ENCODE assay signal across 10 cellular contexts in the genomic region with DNA sequence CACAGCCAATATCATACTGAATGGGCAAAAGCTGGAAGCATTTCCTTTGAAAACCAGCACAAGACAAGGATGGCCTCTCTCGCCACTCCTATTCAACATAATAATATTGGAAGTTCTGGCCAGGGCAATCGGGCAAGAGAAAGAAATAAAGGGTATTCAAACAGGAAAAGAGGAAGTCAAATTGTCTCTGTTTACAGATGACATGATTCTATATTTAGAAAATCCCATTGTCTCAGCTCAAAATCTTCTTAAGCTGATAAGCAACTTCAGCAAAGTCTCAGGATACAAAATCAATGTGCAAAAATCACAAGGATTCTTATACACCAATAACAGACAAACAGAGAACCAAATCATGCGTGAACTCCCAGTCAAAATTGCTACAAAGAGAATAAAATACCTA. TPM values are rescaled to one million over a fixed set of nuclear protein-coding genes. Genes with fewer than 3 reads are reported as not detected.
DNase-seq lines count a peak whose midpoint lies in the region; ATAC-seq, FAIRE-seq and TF ChIP-seq lines count a peak whose summit lies in the region.
"Not testable (repeated sequence)": the region's sequence is repeated elsewhere in the genome, so short reads cannot be mapped to it uniquely, and the experiment has no call there.
"Had no signal": no experiment of that assay in that cellular context is flagged by ENCODE, and none has a peak within 500 bp of the region (broad histone marks: within the 10 kb centered on the region; RNA-seq: fewer than 3 reads in every experiment).

No MANE protein-coding gene starts in this region.

- H3K4me1 Mint-ChIP-seq in activated CD4-positive, alpha-beta T cell treated with anti-CD3 and anti-CD28 coated beads, Interleukin-2, amount 10 ng/mL, durations not matched to agents 24 days and 14 days, result peaks cover 26% of the 10 kb centered on the region
- H3K4me1 Mint-ChIP-seq in stimulated activated naive B cell treated with anti-CD40 and anti-IgM and Interleukin-4, amounts not matched to agents 10 μg/mL and 1 μg/mL and 100 μg/mL, for 72 hours, result peaks cover 7 to 12% of the 10 kb centered on the region in 2 donors

- H3K27ac ChIP-seq in BLaER1 treated with 17β-estradiol and CSF1 and Interleukin-3, amounts not matched to agents 10 nM and 100 nM; K562 (ENCODE audit: extremely low read depth, low read depth, low read length): not testable (repeated sequence)

- TF ChIP-seq RAD21 in K562 (CRISPR knock-in tag; conservative IDR thresholded peaks at IDR 0.05 in 1 of 2, IDR thresholded peaks at IDR 0.05 in 1 of 2), result not testable (repeated sequence)

- not testable (repeated sequence) for H3K9me1 ChIP-seq in K562 (ENCODE audit: control insufficient read depth, insufficient read depth, low read length)

- not testable (repeated sequence) for ATAC-seq in K562; stimulated activated naive B cell treated with anti-CD40 and anti-IgM and Interleukin-4, amounts not matched to agents 10 μg/mL and 1 μg/mL and 100 μg/mL, for 72 hours (replicated peaks)

- H4K20me1 ChIP-seq in BLaER1 treated with 17β-estradiol and CSF1 and Interleukin-3, amounts not matched to agents 10 nM and 100 nM; K562 (replicated peaks; ENCODE audit: control insufficient read depth, insufficient read depth, low read length): not testable (repeated sequence)

- not testable (repeated sequence) for FAIRE-seq in K562 (lab: Jason Lieb, UNC)

- H2AFZ ChIP-seq in K562 (ENCODE audit: low read depth, low read length), result not testable (repeated sequence)

- not testable (repeated sequence) for H3K79me2 ChIP-seq in K562 (ENCODE audit: control insufficient read depth, insufficient read depth, low read length)

- peaks cover 35% of the 10 kb centered on the region for H3K36me3 Mint-ChIP-seq in activated CD4-positive, alpha-beta T cell treated with anti-CD3 and anti-CD28 coated beads, Interleukin-2, amount 10 ng/mL, durations not matched to agents 24 days and 14 days (ENCODE audit: low read depth)
- H3K36me3 Mint-ChIP-seq in stimulated activated naive B cell treated with anti-CD40 and anti-IgM and Interleukin-4, amounts not matched to agents 10 μg/mL and 1 μg/mL and 100 μg/mL, for 72 hours, result not testable (repeated sequence)

- H3K27me3 Mint-ChIP-seq in activated CD4-positive, alpha-beta T cell treated with anti-CD3 and anti-CD28 coated beads, Interleukin-2, amount 10 ng/mL, durations not matched to agents 24 days and 14 days; stimulated activated naive B cell treated with anti-CD40 and anti-IgM and Interleukin-4, amounts not matched to agents 10 μg/mL and 1 μg/mL and 100 μg/mL, for 72 hours: not testable (repeated sequence)

- CTCF ChIA-PET in K562 (lab: Yijun Ruan, JAX; ENCODE audit: low intra/inter-chr PET ratio), result not testable (repeated sequence)

- H3K27ac Mint-ChIP-seq in activated CD4-positive, alpha-beta T cell treated with anti-CD3 and anti-CD28 coated beads, Interleukin-2, amount 10 ng/mL, durations not matched to agents 24 days and 14 days, result not testable (repeated sequence)
- H3K27ac Mint-ChIP-seq in stimulated activated naive B cell treated with anti-CD40 and anti-IgM and Interleukin-4, amounts not matched to agents 10 μg/mL and 1 μg/mL and 100 μg/mL, for 72 hours, result peak overlapping the region; percentile 2

- DNase-seq in MV-4-11 (lab: John Stamatoyannopoulos, UW), result peak; percentile 8
- peak; percentile 25 for DNase-seq in activated CD4-positive, alpha-beta T cell treated with anti-CD3 and anti-CD28 coated beads, Interleukin-2, amount 10 ng/mL, durations not matched to agents 24 days and 14 days
- not testable (repeated sequence) for DNase-seq in K562 (ENCODE audit: extremely low read depth in 1 of 4, low spot score in 3 of 4); stimulated activated naive B cell treated with anti-CD40 and anti-IgM and Interleukin-4, amounts not matched to agents 10 μg/mL and 1 μg/mL and 100 μg/mL, for 72 hours

- TF ChIP-seq POLR2A in K562 (conservative IDR thresholded peaks at IDR 0.05), result not testable (repeated sequence)

- in situ Hi-C loops in K562 (cut with MboI), result not testable (repeated sequence)

- TF ChIP-seq EP300 in K562 (IDR thresholded peaks at IDR 0.05; ENCODE audit: low read length), result not testable (repeated sequence)

- peaks cover 37% of the 10 kb centered on the region for H3K9me3 Mint-ChIP-seq in activated CD4-positive, alpha-beta T cell treated with anti-CD3 and anti-CD28 coated beads, Interleukin-2, amount 10 ng/mL, durations not matched to agents 24 days and 14 days
- not testable (repeated sequence) for H3K9me3 Mint-ChIP-seq in stimulated activated naive B cell treated with anti-CD40 and anti-IgM and Interleukin-4, amounts not matched to agents 10 μg/mL and 1 μg/mL and 100 μg/mL, for 72 hours

- POLR2A ChIA-PET in K562 (lab: Yijun Ruan, JAX), result interaction anchor here (0.6 to 0.7 kb wide), 2 partner anchors 13 to 709 kb away, joined by 3 to 4 read pairs; no protein-coding TSS in a partner anchor

- H3K36me3 ChIP-seq in BLaER1 treated with 17β-estradiol and CSF1 and Interleukin-3, amounts not matched to agents 10 nM and 100 nM; K562 (ENCODE audit: control insufficient read depth, insufficient read depth, low read length): not testable (repeated sequence)

- not testable (repeated sequence) for H3K4me3 Mint-ChIP-seq in activated CD4-positive, alpha-beta T cell treated with anti-CD3 and anti-CD28 coated beads, Interleukin-2, amount 10 ng/mL, durations not matched to agents 24 days and 14 days; stimulated activated naive B cell treated with anti-CD40 and anti-IgM and Interleukin-4, amounts not matched to agents 10 μg/mL and 1 μg/mL and 100 μg/mL, for 72 hours

- peaks cover 0 to 94% (median 0%) of the 10 kb centered on the region in 11 experiments; a peak in 6 of 22 replicates for H3K27me3 ChIP-seq in BLaER1 treated with 17β-estradiol and CSF1 and Interleukin-3, amounts not matched to agents 10 nM and 100 nM
- H3K27me3 ChIP-seq in K562 (ENCODE audit: control insufficient read depth in 2 of 2, insufficient read depth in 2 of 2, low read length in 2 of 2), result not testable (repeated sequence)

- H3K4me3 ChIP-seq in BLaER1 treated with 17β-estradiol and CSF1 and Interleukin-3, amounts not matched to agents 10 nM and 100 nM; K562: not testable (repeated sequence)

- H3K9me3 ChIP-seq in BLaER1 treated with 17β-estradiol and CSF1 and Interleukin-3, amounts not matched to agents 10 nM and 100 nM (replicated peaks in 1 of 11), result peaks cover 5 to 46% (median 35%) of the 10 kb centered on the region in 11 experiments; a peak in 20 of 22 replicates
- H3K9me3 ChIP-seq in K562 (replicated peaks; ENCODE audit: control insufficient read depth, insufficient read depth, low read depth, low read length), result not testable (repeated sequence)

- not testable (repeated sequence) for TF ChIP-seq CTCF in K562 (IDR thresholded peaks at IDR 0.05 in 2 of 3, conservative IDR thresholded peaks at IDR 0.05 in 1 of 3; ENCODE audit: insufficient read depth in 2 of 3, low read depth in 1 of 3, low read length in 3 of 3)

- BruUV-seq in K562 (replicated peaks; lab: Mats Ljungman, UMichigan), result not testable (repeated sequence)

- H3K9ac ChIP-seq in BLaER1 treated with 17β-estradiol and CSF1 and Interleukin-3, amounts not matched to agents 10 nM and 100 nM; K562 (ENCODE audit: insufficient read depth in 1 of 2, low read depth in 2 of 2, low read length in 2 of 2): not testable (repeated sequence)

- 50% methylated on average over 3 of the region's 3 CpGs for WGBS in K562 (ENCODE audit: insufficient coverage, low coverage, missing lambda C conversion rate)

- peak overlapping the region; percentile 22 to 52 (median 39); a peak in 19 of 22 replicates for H3K4me2 ChIP-seq in BLaER1 treated with 17β-estradiol and CSF1 and Interleukin-3, amounts not matched to agents 10 nM and 100 nM
- not testable (repeated sequence) for H3K4me2 ChIP-seq in K562 (ENCODE audit: insufficient read depth, low read length)

- intact Hi-C loops in activated CD4-positive, alpha-beta T cell treated with anti-CD3 and anti-CD28 coated beads, Interleukin-2, amount 10 ng/mL, durations not matched to agents 24 days and 14 days (cut with micrococcal nuclease); K562 (cut with micrococcal nuclease): not testable (repeated sequence)

- H3K4me1 ChIP-seq in BLaER1 treated with 17β-estradiol and CSF1 and Interleukin-3, amounts not matched to agents 10 nM and 100 nM, result peaks cover 9 to 29% (median 25%) of the 10 kb centered on the region in 10 experiments
- H3K4me1 ChIP-seq in K562 (replicated peaks in 1 of 2; ENCODE audit: control insufficient read depth in 2 of 2, insufficient read depth in 2 of 2, low read length in 2 of 2), result peaks cover 2 to 11% of the 10 kb centered on the region in 2 experiments; a peak in 4 of 5 replicates

TF ChIP-seq in K562, 482 proteins besides CTCF, POLR2A, EP300 and RAD21 (continues in another document):
- TF ChIP-seq ARID1B (IDR thresholded peaks at IDR 0.05) (peak; percentile 28; the same call in 1 of the 2 replicates), SOX6 (IDR thresholded peaks at IDR 0.05) (peak; percentile 86), ELF1 (tag; IDR thresholded peaks at IDR 0.05) (peak; percentile 33; the same call in 1 of the 2 replicates), ATF7 (IDR thresholded peaks at IDR 0.05) (peak; percentile 52; the same call in 1 of the 2 replicates)

RNA-seq across cellular contexts. Expression of a gene that starts 47.1 kb away (rescaled TPM):
- total RNA-seq in activated CD4-positive, alpha-beta T cell treated with anti-CD3 and anti-CD28 coated beads, Interleukin-2, amount 10 ng/mL, durations not matched to agents 24 days and 14 days, result 1,084 and 1,122 TPM in 2 replicates
- not detected in 2 replicates for total RNA-seq in K562 (2011; cell fraction: chromatin; rRNA removed; ENCODE audit: low replicate concordance)
- total RNA-seq in K562 (2011; cell fraction: nucleolus; rRNA removed), result not detected in 2 replicates
- not detected in 2 replicates for total RNA-seq in K562 (2011; cell fraction: nucleoplasm; rRNA removed)
- total RNA-seq in K562 (2014; rRNA removed) (not detected in 2 replicates), K562 (2014; rRNA removed; fragmentation: Illumina TruSeq; extraction: Trizol) (not detected in 2 replicates), K562 (2015; rRNA removed; fragmentation: Illumina TruSeq; extraction: Trizol) (0.25 TPM in 1 of 2 replicates, not detected in the other), K562 (2021) (0.29 TPM in 1 of 2 replicates, not detected in the other)
- polyA plus RNA-seq in K562 (2011; rRNA removed) (not detected in 2 replicates), K562 (2014; fragmentation: Illumina TruSeq; extraction: Trizol) (not detected in 2 replicates), K562 (2014; fragmentation: Nextera tagmentation; extraction: Ambion mirVana) (not detected), K562 (2014; rRNA removed) (not detected in 2 replicates)
- polyA plus RNA-seq in K562 (2011; cell fraction: cytosol; rRNA removed), result not detected in 2 replicates
- 0.30 TPM in 1 of 2 replicates, not detected in the other for polyA plus RNA-seq in K562 (2011; cell fraction: nucleus; rRNA removed)
- 0.13 TPM in 1 of 2 replicates, not detected in the other for polyA plus RNA-seq in K562 (2012)
- polyA minus RNA-seq in K562 (2011; rRNA and poly(A)+ RNA removed), result not detected in 2 replicates
- not detected in 2 replicates for polyA minus RNA-seq in K562 (2011; cell fraction: cytosol; rRNA and poly(A)+ RNA removed)
- polyA minus RNA-seq in K562 (2011; cell fraction: nucleus; rRNA and poly(A)+ RNA removed), result not detected in 2 replicates
- total RNA-seq: A673; Caco-2; CD4-positive, alpha-beta T cell had no signal
- polyA plus RNA-seq: AG04450, CD14-positive monocyte had no signal

Comparison
In these comparisons a context has a peak if more than half of its experiments do, and no peak if none do; other contexts are left out.
1. RNA of a gene that starts 47.1 kb away (total RNA-seq): 1,084 to 1,122 TPM in activated CD4-positive, alpha-beta T cell treated with anti-CD3 and anti-CD28 coated beads, Interleukin-2, amount 10 ng/mL, durations not matched to agents 24 days and 14 days; 0.25 to 0.29 TPM in K562; every median in the first group is over 100 times any median in the second.